1 cellular context compared by ENCODE assay signal in genomic region chr11:118171274-118172062, GRCh38.
A peak's percentile ranks its signal among the peaks of the same experiment; 100 is the strongest.
TF ChIP-seq lines count a peak whose summit lies in the region.

No MANE protein-coding gene starts in this region.

TF ChIP-seq in GM12878, 131 proteins besides CTCF, POLR2A, EP300 and RAD21:
- TF ChIP-seq REST (IDR thresholded peaks at IDR 0.05; ENCODE audit: low read depth, low read length) (no peak), CBFB (IDR thresholded peaks at IDR 0.05; ENCODE audit: low read depth) (no peak), ZNF207 (IDR thresholded peaks at IDR 0.05; ENCODE audit: borderline replicate concordance) (no peak), MEF2A (IDR thresholded peaks at IDR 0.05; ENCODE audit: insufficient read depth, low read depth, low read length) (no peak), BHLHE40 (IDR thresholded peaks at IDR 0.05; ENCODE audit: borderline replicate concordance in 1 of 2, low read depth in 2 of 2, low read length in 1 of 2) (0 out of 4 replicates have a peak, but pooled peaks of 1 of the 2 experiments have one; percentile 6), CHD1 (IDR thresholded peaks at IDR 0.05; ENCODE audit: low read depth, low read length) (no peak), IKZF1 (conservative IDR thresholded peaks at IDR 0.05) (0 out of 2 replicates have a peak, but pooled peaks have one; percentile 13), SMC3 (IDR thresholded peaks at IDR 0.05; ENCODE audit: borderline replicate concordance, low read length) (peak; percentile 80), MTA3 (IDR thresholded peaks at IDR 0.05; ENCODE audit: borderline replicate concordance, low read length) (no peak), SREBF1 (IDR thresholded peaks at IDR 0.05; ENCODE audit: low read length) (no peak), SMARCA5 (IDR thresholded peaks at IDR 0.05) (0 out of 2 replicates have a peak, but pooled peaks have one; percentile 50)
TF ChIP-seq in GM12878: peak in this region for 4.
